Comparison of ENCODE assay signal across 8 cellular contexts in genomic region chr6:42104095-42104806, GRCh38. TPM values are rescaled to one million over a fixed set of nuclear protein-coding genes. Genes with fewer than 3 reads are reported as not detected.
A peak's percentile ranks its signal among the peaks of the same experiment; 100 is the strongest.
DNase-seq lines count a peak whose midpoint lies in the region; ATAC-seq and TF ChIP-seq lines count a peak whose summit lies in the region.

No MANE protein-coding gene starts in this region.

- H3K9ac ChIP-seq in liver (ENCODE audit: low read depth in 1 of 2, low read length in 2 of 2) (no peak overlapping the region), SK-N-SH (no peak overlapping the region)

- H3K27ac ChIP-seq in liver (ENCODE audit: low read depth in 1 of 2, low read length in 2 of 2) (no peak overlapping the region), SK-N-SH (ENCODE audit: low read depth in 2 of 2, low read length in 1 of 2) (no peak overlapping the region)

- H2AFZ ChIP-seq in SK-N-SH (ENCODE audit: low read depth), result no peak overlapping the region

- peak; percentile 84 for TF ChIP-seq CTCF in choroid plexus epithelial cell (conservative IDR thresholded peaks at IDR 0.05; ENCODE audit: low read depth, low read length)
- peak; percentile 59 for TF ChIP-seq CTCF in liver (IDR thresholded peaks at IDR 0.05; ENCODE audit: low read depth, low read length, missing input control)
- TF ChIP-seq CTCF in SK-N-SH (IDR thresholded peaks at IDR 0.05), result no peak; the same call in 1 of the 2 replicates

- H3K4me3 ChIP-seq in choroid plexus epithelial cell (ENCODE audit: low read depth, low read length), result peak overlapping the region; percentile 52
- peak overlapping the region in 2 of 3 donors; percentile 27 to 46 for H3K4me3 ChIP-seq in liver (ENCODE audit: low read depth in 1 of 3, low read length in 3 of 3)
- peak overlapping the region in 1 of 2 experiments; percentile 23; a peak in 1 of 4 replicates for H3K4me3 ChIP-seq in SK-N-SH (ENCODE audit: low read depth in 2 of 2, low read length in 1 of 2)

- CTCF ChIA-PET in SK-N-SH (lab: Yijun Ruan, JAX), result interaction anchor here (1.0 to 2.5 kb wide), 7 partner anchors 12 to 443 kb away, joined by 3 to 6 read pairs (median 4); no protein-coding TSS in a partner anchor

- no peaks in the 10 kb centered on the region for H3K79me2 ChIP-seq in SK-N-SH (ENCODE audit: insufficient read depth)

- DNase-seq in GF-D8 (lab: John Stamatoyannopoulos, UW), result peak; percentile 10
- DNase-seq in activated CD4-positive, CD25-positive, alpha-beta regulatory T cell treated with anti-CD3 and anti-CD28 coated beads, Interleukin-2, amount 50 U/mL, for 72 hours, result peak; percentile 73
- DNase-seq in choroid plexus epithelial cell (ENCODE audit: low read depth), result peak; percentile 82
- peak; percentile 63 to 77 (median 70) for DNase-seq in stimulated activated CD4-positive, alpha-beta T cell treated with anti-CD3 and anti-CD28 coated beads, TNF-alpha, amount 100 ng/mL, for 48 hours (ENCODE audit: low read depth in 3 of 3)
- DNase-seq in SK-N-SH, result no peak
- no peak for DNase-seq in occipital lobe (lab: John Stamatoyannopoulos, UW)

- POLR2A ChIA-PET in SK-N-SH (lab: Yijun Ruan, JAX), result no interaction called here

- TF ChIP-seq RAD21 in liver (IDR thresholded peaks at IDR 0.05) (peak in 1 of 2 donors; percentile 68), SK-N-SH (IDR thresholded peaks at IDR 0.05; ENCODE audit: low read length) (no peak)

- H4K20me1 ChIP-seq in SK-N-SH (ENCODE audit: insufficient read depth), result no peaks in the 10 kb centered on the region

- H3K36me3 ChIP-seq in liver (ENCODE audit: control insufficient read depth in 4 of 4, insufficient read depth in 3 of 4, low read depth in 1 of 4, low read length in 3 of 4) (no peaks in the 10 kb centered on the region), SK-N-SH (replicated peaks in 1 of 2; ENCODE audit: control insufficient read depth in 1 of 2, insufficient read depth in 2 of 2, low read length in 1 of 2) (no peaks in the 10 kb centered on the region)

- H3K9me2 ChIP-seq in SK-N-SH, result no peaks in the 10 kb centered on the region

- ATAC-seq in HG03175 (IDR thresholded peaks at IDR 0.05; ENCODE audit: unreplicated experiment), result peak; percentile 72

- H3F3A ChIP-seq in SK-N-SH (replicated peaks; ENCODE audit: insufficient read depth), result no peaks in the 10 kb centered on the region

- H3K4me1 ChIP-seq in liver (ENCODE audit: control insufficient read depth in 4 of 4, insufficient read depth in 4 of 4, low read length in 3 of 4) (peaks cover 0 to 5% (median 2%) of the 10 kb centered on the region in 4 donors), SK-N-SH (ENCODE audit: control insufficient read depth in 1 of 2, insufficient read depth in 2 of 2, low read depth in 1 of 2, low read length in 1 of 2) (0 out of 4 replicates have a peak, but pooled peaks cover 0 to 7% of the 10 kb centered on the region in 2 experiments)

- no peaks in the 10 kb centered on the region for H3K9me3 ChIP-seq in liver (ENCODE audit: control insufficient read depth in 4 of 4, low read length in 3 of 4)
- H3K9me3 ChIP-seq in SK-N-SH, result no peaks in the 10 kb centered on the region

- no peaks in the 10 kb centered on the region for H3K27me3 ChIP-seq in liver (ENCODE audit: control insufficient read depth in 4 of 4, insufficient read depth in 4 of 4, low read length in 3 of 4)
- H3K27me3 ChIP-seq in SK-N-SH (ENCODE audit: insufficient read depth), result no peaks in the 10 kb centered on the region

- H3K4me2 ChIP-seq in SK-N-SH, result no peak overlapping the region

- WGBS in liver, result 14% methylated on average over 66 of the region's 66 CpGs
- 79% methylated on average over 25 of the region's 66 CpGs for WGBS in SK-N-SH (ENCODE audit: low lambda C conversion rate)

- TF ChIP-seq EP300 in SK-N-SH (IDR thresholded peaks at IDR 0.05; ENCODE audit: borderline replicate concordance in 1 of 2, low read depth in 1 of 2, low read length in 1 of 2), result no peak

TF ChIP-seq in liver, 16 proteins besides CTCF, POLR2A, EP300 and RAD21 (continues in another document):
- no peak for TF ChIP-seq REST (IDR thresholded peaks at IDR 0.05)
- peak; percentile 54 for TF ChIP-seq SP1 (IDR thresholded peaks at IDR 0.05)
- TF ChIP-seq MAX (IDR thresholded peaks at IDR 0.05), result no peak
- peak in 1 of 2 donors; percentile 75 for TF ChIP-seq RXRA (IDR thresholded peaks at IDR 0.05)
- TF ChIP-seq JUND (IDR thresholded peaks at IDR 0.05), result no peak
- TF ChIP-seq NR2F2 (IDR thresholded peaks at IDR 0.05), result peak; percentile 91
- TF ChIP-seq YY1 (IDR thresholded peaks at IDR 0.05), result no peak
- peak in 1 of 2 donors; percentile 52 for TF ChIP-seq HNF4A (conservative IDR thresholded peaks at IDR 0.05)

TF ChIP-seq in SK-N-SH, 30 proteins besides CTCF, POLR2A, EP300 and RAD21:
- TF ChIP-seq POLR2AphosphoS5 (IDR thresholded peaks at IDR 0.05; ENCODE audit: low read depth, low read length), result no peak
- TF ChIP-seq NFIC (IDR thresholded peaks at IDR 0.05; ENCODE audit: borderline replicate concordance), result no peak
- no peak for TF ChIP-seq JUND (IDR thresholded peaks at IDR 0.05)
- no peak for TF ChIP-seq EZH2phosphoT487 (IDR thresholded peaks at IDR 0.05; ENCODE audit: borderline replicate concordance, low read depth)
- no peak for TF ChIP-seq FOXJ3 (CRISPR knock-in tag; IDR thresholded peaks at IDR 0.05)
- no peak for TF ChIP-seq ZBTB33 (IDR thresholded peaks at IDR 0.05; ENCODE audit: borderline replicate concordance, low read depth)
- no peak for TF ChIP-seq RFX5 (IDR thresholded peaks at IDR 0.05; ENCODE audit: low read length)
- no peak for TF ChIP-seq TCF12 (IDR thresholded peaks at IDR 0.05)
- no peak for TF ChIP-seq REST (IDR thresholded peaks at IDR 0.05; ENCODE audit: low read depth, low read length)
- TF ChIP-seq TEAD4 (IDR thresholded peaks at IDR 0.05; ENCODE audit: borderline replicate concordance, insufficient read depth), result no peak
- TF ChIP-seq MAX (IDR thresholded peaks at IDR 0.05; ENCODE audit: low read depth), result no peak
- no peak for TF ChIP-seq MEF2A (IDR thresholded peaks at IDR 0.05; ENCODE audit: borderline replicate concordance, low read depth)
- TF ChIP-seq FOXM1 (IDR thresholded peaks at IDR 0.05; ENCODE audit: low read depth), result no peak

RNA-seq across cellular contexts. Expression of gene C6orf132, which starts 38.2 kb away (rescaled TPM):
- under 1 TPM in 1 of 2 donors, not detected in 1; 0.25 TPM for total RNA-seq in liver
- polyA plus RNA-seq in liver, result under 1 TPM; 0.07 to 0.24 TPM
- not detected in 2 replicates for polyA plus RNA-seq in SK-N-SH (2012; rRNA removed)
- not detected in 2 replicates for polyA plus RNA-seq in SK-N-SH (2012; cell fraction: cytosol; rRNA removed)
- not detected in 2 replicates for polyA plus RNA-seq in SK-N-SH (2012; cell fraction: nucleus; rRNA removed)
- not detected for total RNA-seq in occipital lobe

RNA-seq across cellular contexts. Expression of gene TAF8, which starts 53.9 kb away (rescaled TPM):
- 10 to 100 TPM in 1 of 2 donors, 1 to 10 TPM in 1; 9.0 to 11.3 TPM for total RNA-seq in liver
- 1 to 10 TPM; 3.9 to 5.9 TPM for polyA plus RNA-seq in liver
- polyA plus RNA-seq in SK-N-SH (2012; rRNA removed), result 21.7 and 27.8 TPM in 2 replicates
- 16.9 and 17.1 TPM in 2 replicates for polyA plus RNA-seq in SK-N-SH (2012; cell fraction: cytosol; rRNA removed)
- 24.3 and 33.4 TPM in 2 replicates for polyA plus RNA-seq in SK-N-SH (2012; cell fraction: nucleus; rRNA removed)
- total RNA-seq in occipital lobe, result 4.8 TPM

Comparison
In these comparisons a context has a peak if more than half of its experiments do, and no peak if none do; other contexts are left out.
1. DNase-seq: peak in GF-D8 (single experiment), activated CD4-positive, CD25-positive, alpha-beta regulatory T cell treated with anti-CD3 and anti-CD28 coated beads, Interleukin-2, amount 50 U/mL, for 72 hours (single experiment), choroid plexus epithelial cell (single experiment) and stimulated activated CD4-positive, alpha-beta T cell treated with anti-CD3 and anti-CD28 coated beads, TNF-alpha, amount 100 ng/mL, for 48 hours (3 of 3); none in SK-N-SH (single experiment) and occipital lobe (single experiment).